In the genomic region with DNA sequence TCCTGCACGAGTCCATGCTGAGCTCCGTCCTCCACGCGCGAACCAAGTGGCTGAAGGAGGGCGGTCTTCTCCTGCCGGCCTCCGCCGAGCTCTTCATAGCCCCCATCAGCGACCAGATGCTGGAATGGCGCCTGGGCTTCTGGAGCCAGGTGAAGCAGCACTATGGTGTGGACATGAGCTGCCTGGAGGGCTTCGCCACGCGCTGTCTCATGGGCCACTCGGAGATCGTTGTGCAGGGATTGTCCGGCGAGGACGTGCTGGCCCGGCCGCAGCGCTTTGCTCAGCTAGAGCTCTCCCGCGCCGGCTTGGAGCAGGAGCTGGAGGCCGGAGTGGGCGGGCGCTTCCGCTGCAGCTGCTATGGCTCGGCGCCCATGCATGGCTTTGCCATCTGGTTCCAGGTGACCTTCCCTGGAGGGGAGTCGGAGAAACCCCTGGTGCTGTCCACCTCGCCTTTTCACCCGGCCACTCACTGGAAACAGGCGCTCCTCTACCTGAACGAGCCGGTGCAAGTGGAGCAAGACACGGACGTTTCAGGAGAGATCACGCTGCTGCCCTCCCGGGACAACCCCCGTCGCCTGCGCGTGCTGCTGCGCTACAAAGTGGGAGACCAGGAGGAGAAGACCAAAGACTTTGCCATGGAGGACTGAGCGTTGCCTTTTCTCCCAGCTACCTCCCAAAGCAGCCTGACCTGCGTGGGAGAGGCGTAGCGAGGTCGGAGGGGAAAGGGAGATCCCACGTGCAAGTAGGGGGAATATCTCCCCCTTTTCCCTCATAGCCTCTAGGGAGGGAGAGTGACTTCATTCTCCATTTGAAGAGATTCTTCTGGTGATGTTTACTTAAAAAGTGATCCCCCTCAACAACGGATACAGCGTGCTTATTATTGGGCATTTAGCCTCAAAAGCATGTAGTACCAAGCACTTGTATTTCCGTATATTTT, we compare ENCODE assay signal across 1 cellular context.
TF ChIP-seq lines count a peak whose summit lies in the region.

No MANE protein-coding gene starts in this region.

TF ChIP-seq in HepG2, 621 proteins besides CTCF, POLR2A, EP300 and RAD21 (continued from another document and continues in another):
- TF ChIP-seq, protein P1, sequence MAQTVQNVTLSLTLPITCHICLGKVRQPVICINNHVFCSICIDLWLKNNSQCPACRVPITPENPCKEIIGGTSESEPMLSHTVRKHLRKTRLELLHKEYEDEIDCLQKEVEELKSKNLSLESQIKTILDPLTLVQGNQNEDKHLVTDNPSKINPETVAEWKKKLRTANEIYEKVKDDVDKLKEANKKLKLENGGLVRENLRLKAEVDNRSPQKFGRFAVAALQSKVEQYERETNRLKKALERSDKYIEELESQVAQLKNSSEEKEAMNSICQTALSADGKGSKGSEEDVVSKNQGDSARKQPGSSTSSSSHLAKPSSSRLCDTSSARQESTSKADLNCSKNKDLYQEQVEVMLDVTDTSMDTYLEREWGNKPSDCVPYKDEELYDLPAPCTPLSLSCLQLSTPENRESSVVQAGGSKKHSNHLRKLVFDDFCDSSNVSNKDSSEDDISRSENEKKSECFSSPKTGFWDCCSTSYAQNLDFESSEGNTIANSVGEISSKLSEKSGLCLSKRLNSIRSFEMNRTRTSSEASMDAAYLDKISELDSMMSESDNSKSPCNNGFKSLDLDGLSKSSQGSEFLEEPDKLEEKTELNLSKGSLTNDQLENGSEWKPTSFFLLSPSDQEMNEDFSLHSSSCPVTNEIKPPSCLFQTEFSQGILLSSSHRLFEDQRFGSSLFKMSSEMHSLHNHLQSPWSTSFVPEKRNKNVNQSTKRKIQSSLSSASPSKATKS (CRISPR knock-in tag; IDR thresholded peaks at IDR 0.05): no peak
- TF ChIP-seq JUNB (CRISPR knock-in tag; IDR thresholded peaks at IDR 0.05; ENCODE audit: borderline replicate concordance): no peak
- no peak for TF ChIP-seq NRL (CRISPR knock-in tag; IDR thresholded peaks at IDR 0.05; ENCODE audit: borderline replicate concordance)
- TF ChIP-seq, protein P2, sequence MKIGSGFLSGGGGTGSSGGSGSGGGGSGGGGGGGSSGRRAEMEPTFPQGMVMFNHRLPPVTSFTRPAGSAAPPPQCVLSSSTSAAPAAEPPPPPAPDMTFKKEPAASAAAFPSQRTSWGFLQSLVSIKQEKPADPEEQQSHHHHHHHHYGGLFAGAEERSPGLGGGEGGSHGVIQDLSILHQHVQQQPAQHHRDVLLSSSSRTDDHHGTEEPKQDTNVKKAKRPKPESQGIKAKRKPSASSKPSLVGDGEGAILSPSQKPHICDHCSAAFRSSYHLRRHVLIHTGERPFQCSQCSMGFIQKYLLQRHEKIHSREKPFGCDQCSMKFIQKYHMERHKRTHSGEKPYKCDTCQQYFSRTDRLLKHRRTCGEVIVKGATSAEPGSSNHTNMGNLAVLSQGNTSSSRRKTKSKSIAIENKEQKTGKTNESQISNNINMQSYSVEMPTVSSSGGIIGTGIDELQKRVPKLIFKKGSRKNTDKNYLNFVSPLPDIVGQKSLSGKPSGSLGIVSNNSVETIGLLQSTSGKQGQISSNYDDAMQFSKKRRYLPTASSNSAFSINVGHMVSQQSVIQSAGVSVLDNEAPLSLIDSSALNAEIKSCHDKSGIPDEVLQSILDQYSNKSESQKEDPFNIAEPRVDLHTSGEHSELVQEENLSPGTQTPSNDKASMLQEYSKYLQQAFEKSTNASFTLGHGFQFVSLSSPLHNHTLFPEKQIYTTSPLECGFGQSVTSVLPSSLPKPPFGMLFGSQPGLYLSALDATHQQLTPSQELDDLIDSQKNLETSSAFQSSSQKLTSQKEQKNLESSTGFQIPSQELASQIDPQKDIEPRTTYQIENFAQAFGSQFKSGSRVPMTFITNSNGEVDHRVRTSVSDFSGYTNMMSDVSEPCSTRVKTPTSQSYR (CRISPR knock-in tag; IDR thresholded peaks at IDR 0.05; ENCODE audit: borderline replicate concordance): no peak
- TF ChIP-seq RBFOX2 (IDR thresholded peaks at IDR 0.05; ENCODE audit: low read depth, low read length): peak; percentile 16
- TF ChIP-seq ZNF552 (CRISPR knock-in tag; IDR thresholded peaks at IDR 0.05; ENCODE audit: borderline replicate concordance): no peak
- TF ChIP-seq THRA (CRISPR knock-in tag; IDR thresholded peaks at IDR 0.05; ENCODE audit: borderline replicate concordance): no peak
- no peak for TF ChIP-seq TGIF2 (CRISPR knock-in tag; IDR thresholded peaks at IDR 0.05)
- TF ChIP-seq, protein P3, sequence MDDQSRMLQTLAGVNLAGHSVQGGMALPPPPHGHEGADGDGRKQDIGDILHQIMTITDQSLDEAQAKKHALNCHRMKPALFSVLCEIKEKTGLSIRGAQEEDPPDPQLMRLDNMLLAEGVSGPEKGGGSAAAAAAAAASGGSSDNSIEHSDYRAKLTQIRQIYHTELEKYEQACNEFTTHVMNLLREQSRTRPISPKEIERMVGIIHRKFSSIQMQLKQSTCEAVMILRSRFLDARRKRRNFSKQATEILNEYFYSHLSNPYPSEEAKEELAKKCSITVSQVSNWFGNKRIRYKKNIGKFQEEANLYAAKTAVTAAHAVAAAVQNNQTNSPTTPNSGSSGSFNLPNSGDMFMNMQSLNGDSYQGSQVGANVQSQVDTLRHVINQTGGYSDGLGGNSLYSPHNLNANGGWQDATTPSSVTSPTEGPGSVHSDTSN (CRISPR knock-in tag; IDR thresholded peaks at IDR 0.05; ENCODE audit: borderline replicate concordance): no peak
- TF ChIP-seq ZNF747 (CRISPR knock-in tag; IDR thresholded peaks at IDR 0.05; ENCODE audit: borderline replicate concordance): no peak
- no peak for TF ChIP-seq GZF1 (CRISPR knock-in tag; IDR thresholded peaks at IDR 0.05)
- no peak for TF ChIP-seq RFXANK (CRISPR knock-in tag; IDR thresholded peaks at IDR 0.05)
- TF ChIP-seq, protein P4, sequence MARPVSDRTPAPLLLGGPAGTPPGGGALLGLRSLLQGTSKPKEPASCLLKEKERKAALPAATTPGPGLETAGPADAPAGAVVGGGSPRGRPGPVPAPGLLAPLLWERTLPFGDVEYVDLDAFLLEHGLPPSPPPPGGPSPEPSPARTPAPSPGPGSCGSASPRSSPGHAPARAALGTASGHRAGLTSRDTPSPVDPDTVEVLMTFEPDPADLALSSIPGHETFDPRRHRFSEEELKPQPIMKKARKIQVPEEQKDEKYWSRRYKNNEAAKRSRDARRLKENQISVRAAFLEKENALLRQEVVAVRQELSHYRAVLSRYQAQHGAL (CRISPR knock-in tag; IDR thresholded peaks at IDR 0.05; ENCODE audit: not compliant biosample characterization): no peak
- TF ChIP-seq, protein P5, sequence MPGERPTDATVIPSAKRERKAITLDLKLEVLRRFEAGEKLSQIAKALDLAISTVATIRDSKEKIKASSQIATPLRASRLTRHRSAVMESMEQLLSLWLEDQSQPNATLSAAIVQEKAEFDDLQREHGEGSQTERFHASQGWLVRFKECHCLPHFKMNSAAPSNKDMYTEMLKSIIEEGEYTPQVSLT (CRISPR knock-in tag; IDR thresholded peaks at IDR 0.05; ENCODE audit: borderline replicate concordance, low read depth): no peak
- TF ChIP-seq MTA1 (CRISPR knock-in tag; IDR thresholded peaks at IDR 0.05; ENCODE audit: borderline replicate concordance): no peak
- TF ChIP-seq, protein P6, sequence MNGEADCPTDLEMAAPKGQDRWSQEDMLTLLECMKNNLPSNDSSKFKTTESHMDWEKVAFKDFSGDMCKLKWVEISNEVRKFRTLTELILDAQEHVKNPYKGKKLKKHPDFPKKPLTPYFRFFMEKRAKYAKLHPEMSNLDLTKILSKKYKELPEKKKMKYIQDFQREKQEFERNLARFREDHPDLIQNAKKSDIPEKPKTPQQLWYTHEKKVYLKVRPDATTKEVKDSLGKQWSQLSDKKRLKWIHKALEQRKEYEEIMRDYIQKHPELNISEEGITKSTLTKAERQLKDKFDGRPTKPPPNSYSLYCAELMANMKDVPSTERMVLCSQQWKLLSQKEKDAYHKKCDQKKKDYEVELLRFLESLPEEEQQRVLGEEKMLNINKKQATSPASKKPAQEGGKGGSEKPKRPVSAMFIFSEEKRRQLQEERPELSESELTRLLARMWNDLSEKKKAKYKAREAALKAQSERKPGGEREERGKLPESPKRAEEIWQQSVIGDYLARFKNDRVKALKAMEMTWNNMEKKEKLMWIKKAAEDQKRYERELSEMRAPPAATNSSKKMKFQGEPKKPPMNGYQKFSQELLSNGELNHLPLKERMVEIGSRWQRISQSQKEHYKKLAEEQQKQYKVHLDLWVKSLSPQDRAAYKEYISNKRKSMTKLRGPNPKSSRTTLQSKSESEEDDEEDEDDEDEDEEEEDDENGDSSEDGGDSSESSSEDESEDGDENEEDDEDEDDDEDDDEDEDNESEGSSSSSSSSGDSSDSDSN (CRISPR knock-in tag; IDR thresholded peaks at IDR 0.05): no peak; the same call in 1 of the 2 replicates
- TF ChIP-seq, protein P7, sequence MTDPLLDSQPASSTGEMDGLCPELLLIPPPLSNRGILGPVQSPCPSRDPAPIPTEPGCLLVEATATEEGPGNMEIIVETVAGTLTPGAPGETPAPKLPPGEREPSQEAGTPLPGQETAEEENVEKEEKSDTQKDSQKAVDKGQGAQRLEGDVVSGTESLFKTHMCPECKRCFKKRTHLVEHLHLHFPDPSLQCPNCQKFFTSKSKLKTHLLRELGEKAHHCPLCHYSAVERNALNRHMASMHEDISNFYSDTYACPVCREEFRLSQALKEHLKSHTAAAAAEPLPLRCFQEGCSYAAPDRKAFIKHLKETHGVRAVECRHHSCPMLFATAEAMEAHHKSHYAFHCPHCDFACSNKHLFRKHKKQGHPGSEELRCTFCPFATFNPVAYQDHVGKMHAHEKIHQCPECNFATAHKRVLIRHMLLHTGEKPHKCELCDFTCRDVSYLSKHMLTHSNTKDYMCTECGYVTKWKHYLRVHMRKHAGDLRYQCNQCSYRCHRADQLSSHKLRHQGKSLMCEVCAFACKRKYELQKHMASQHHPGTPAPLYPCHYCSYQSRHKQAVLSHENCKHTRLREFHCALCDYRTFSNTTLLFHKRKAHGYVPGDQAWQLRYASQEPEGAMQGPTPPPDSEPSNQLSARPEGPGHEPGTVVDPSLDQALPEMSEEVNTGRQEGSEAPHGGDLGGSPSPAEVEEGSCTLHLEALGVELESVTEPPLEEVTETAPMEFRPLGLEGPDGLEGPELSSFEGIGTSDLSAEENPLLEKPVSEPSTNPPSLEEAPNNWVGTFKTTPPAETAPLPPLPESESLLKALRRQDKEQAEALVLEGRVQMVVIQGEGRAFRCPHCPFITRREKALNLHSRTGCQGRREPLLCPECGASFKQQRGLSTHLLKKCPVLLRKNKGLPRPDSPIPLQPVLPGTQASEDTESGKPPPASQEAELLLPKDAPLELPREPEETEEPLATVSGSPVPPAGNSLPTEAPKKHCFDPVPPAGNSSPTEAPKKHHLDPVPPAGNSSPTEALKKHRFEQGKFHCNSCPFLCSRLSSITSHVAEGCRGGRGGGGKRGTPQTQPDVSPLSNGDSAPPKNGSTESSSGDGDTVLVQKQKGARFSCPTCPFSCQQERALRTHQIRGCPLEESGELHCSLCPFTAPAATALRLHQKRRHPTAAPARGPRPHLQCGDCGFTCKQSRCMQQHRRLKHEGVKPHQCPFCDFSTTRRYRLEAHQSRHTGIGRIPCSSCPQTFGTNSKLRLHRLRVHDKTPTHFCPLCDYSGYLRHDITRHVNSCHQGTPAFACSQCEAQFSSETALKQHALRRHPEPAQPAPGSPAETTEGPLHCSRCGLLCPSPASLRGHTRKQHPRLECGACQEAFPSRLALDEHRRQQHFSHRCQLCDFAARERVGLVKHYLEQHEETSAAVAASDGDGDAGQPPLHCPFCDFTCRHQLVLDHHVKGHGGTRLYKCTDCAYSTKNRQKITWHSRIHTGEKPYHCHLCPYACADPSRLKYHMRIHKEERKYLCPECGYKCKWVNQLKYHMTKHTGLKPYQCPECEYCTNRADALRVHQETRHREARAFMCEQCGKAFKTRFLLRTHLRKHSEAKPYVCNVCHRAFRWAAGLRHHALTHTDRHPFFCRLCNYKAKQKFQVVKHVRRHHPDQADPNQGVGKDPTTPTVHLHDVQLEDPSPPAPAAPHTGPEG (CRISPR knock-in tag; IDR thresholded peaks at IDR 0.05): peak; percentile 60; the same call in 1 of the 2 replicates
- TF ChIP-seq ZNF441 (CRISPR knock-in tag; IDR thresholded peaks at IDR 0.05; ENCODE audit: borderline replicate concordance): 0 out of 2 replicates have a peak, but pooled peaks have one; percentile 26
- peak; percentile 4; the same call in 1 of the 2 replicates for TF ChIP-seq THAP11 (CRISPR knock-in tag; IDR thresholded peaks at IDR 0.05)
- TF ChIP-seq, protein P8, sequence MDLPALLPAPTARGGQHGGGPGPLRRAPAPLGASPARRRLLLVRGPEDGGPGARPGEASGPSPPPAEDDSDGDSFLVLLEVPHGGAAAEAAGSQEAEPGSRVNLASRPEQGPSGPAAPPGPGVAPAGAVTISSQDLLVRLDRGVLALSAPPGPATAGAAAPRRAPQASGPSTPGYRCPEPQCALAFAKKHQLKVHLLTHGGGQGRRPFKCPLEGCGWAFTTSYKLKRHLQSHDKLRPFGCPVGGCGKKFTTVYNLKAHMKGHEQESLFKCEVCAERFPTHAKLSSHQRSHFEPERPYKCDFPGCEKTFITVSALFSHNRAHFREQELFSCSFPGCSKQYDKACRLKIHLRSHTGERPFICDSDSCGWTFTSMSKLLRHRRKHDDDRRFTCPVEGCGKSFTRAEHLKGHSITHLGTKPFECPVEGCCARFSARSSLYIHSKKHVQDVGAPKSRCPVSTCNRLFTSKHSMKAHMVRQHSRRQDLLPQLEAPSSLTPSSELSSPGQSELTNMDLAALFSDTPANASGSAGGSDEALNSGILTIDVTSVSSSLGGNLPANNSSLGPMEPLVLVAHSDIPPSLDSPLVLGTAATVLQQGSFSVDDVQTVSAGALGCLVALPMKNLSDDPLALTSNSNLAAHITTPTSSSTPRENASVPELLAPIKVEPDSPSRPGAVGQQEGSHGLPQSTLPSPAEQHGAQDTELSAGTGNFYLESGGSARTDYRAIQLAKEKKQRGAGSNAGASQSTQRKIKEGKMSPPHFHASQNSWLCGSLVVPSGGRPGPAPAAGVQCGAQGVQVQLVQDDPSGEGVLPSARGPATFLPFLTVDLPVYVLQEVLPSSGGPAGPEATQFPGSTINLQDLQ (CRISPR knock-in tag; IDR thresholded peaks at IDR 0.05): no peak
- no peak for TF ChIP-seq ZNF460 (CRISPR knock-in tag; IDR thresholded peaks at IDR 0.05; ENCODE audit: borderline replicate concordance)
- peak; percentile 33; the same call in 1 of the 2 replicates for TF ChIP-seq MXD3 (CRISPR knock-in tag; IDR thresholded peaks at IDR 0.05)
- 0 out of 2 replicates have a peak, but pooled peaks have one; percentile 43 for TF ChIP-seq ETV6 (CRISPR knock-in tag; conservative IDR thresholded peaks at IDR 0.05)
- TF ChIP-seq NR2F2 (IDR thresholded peaks at IDR 0.05; ENCODE audit: borderline replicate concordance, low read depth): no peak
- TF ChIP-seq NFRKB (IDR thresholded peaks at IDR 0.05): no peak
- TF ChIP-seq ZMAT5 (CRISPR knock-in tag; IDR thresholded peaks at IDR 0.05; ENCODE audit: borderline replicate concordance, low read depth): no peak
